24 cellular contexts compared by ENCODE assay signal in genomic region chr6:106802141-106802540, GRCh38.
"Had no signal": no experiment of that assay in that cellular context is flagged by ENCODE, and none has a peak within 500 bp of the region (broad histone marks: within the 10 kb centered on the region; RNA-seq: fewer than 3 reads in every experiment).

No MANE protein-coding gene starts in this region.

- H3K4me1 ChIP-seq: lower lobe of right lung, sigmoid colon, testis, upper lobe of left lung had no signal

- DNase-seq: activated CD4-positive, alpha-beta T cell treated with anti-CD3 and anti-CD28 coated beads for 1 hour; activated CD4-positive, alpha-beta T cell treated with anti-CD3 and anti-CD28 coated beads, Interleukin-2, amount 50 U/mL, for 1 hour; activated gamma-delta T cell treated with Interleukin-2 at 50 U/mL for 16 hours; activated T-cell treated with anti-CD3 and anti-CD28 coated beads, Interleukin-2, amount 50 U/mL, for 1 hour; aorta; brain microvascular endothelial cell; central memory CD4-positive, alpha-beta T cell; dermis blood vessel endothelial cell; effector CD8-positive, alpha-beta T cell; foreskin keratinocyte; kidney; lower lobe of right lung; natural killer cell; nucleus accumbens; sigmoid colon; stimulated activated CD4-positive, alpha-beta T cell treated with anti-CD3 and anti-CD28 coated beads, Interleukin-15, amount 100 ng/mL, for 24 hours; stimulated activated CD8-positive, alpha-beta memory T cell treated with anti-CD3 and anti-CD28 coated beads, Interleukin-4, amount 100 ng/mL, for 48 hours; stimulated activated naive CD4-positive, alpha-beta T cell; T-helper 1 cell; testis; upper lobe of left lung had no signal

- ATAC-seq: foreskin keratinocyte, left lobe of liver, lower lobe of right lung, natural killer cell had no signal

- H3K9me3 ChIP-seq: lower lobe of right lung, testis, upper lobe of left lung had no signal

- H3K27ac ChIP-seq: brain microvascular endothelial cell, foreskin keratinocyte, lower lobe of right lung, sigmoid colon, testis, upper lobe of left lung had no signal

- H3K4me3 ChIP-seq: lower lobe of right lung, sigmoid colon, smooth muscle cell, testis, upper lobe of left lung had no signal

- H3K4me2 ChIP-seq: smooth muscle cell had no signal

- H3K27me3 ChIP-seq: brain microvascular endothelial cell, foreskin keratinocyte, sigmoid colon, testis, upper lobe of left lung had no signal

- FAIRE-seq: kidney, TTC549 had no signal

- H3K36me3 ChIP-seq: brain microvascular endothelial cell, lower lobe of right lung, sigmoid colon, upper lobe of left lung had no signal
